In genomic region chr1:11796036-11796828, GRCh38 we compare ENCODE assay signal across 1 cellular context.
TF ChIP-seq lines count a peak whose summit lies in the region.

No MANE protein-coding gene starts in this region.

TF ChIP-seq in GM12878, 131 proteins besides CTCF, POLR2A, EP300 and RAD21:
- TF ChIP-seq SPI1 (IDR thresholded peaks at IDR 0.05; ENCODE audit: borderline replicate concordance, insufficient read depth, low read depth, low read length) (no peak), SREBF1 (IDR thresholded peaks at IDR 0.05; ENCODE audit: low read length) (no peak), IKZF1 (conservative IDR thresholded peaks at IDR 0.05) (0 out of 2 replicates have a peak, but pooled peaks have one; percentile 17), MLLT1 (IDR thresholded peaks at IDR 0.05) (no peak), CBX5 (IDR thresholded peaks at IDR 0.05; ENCODE audit: low read depth) (no peak), EGR1 (IDR thresholded peaks at IDR 0.05; ENCODE audit: borderline replicate concordance in 1 of 2, low read depth in 2 of 2, low read length in 2 of 2) (0 out of 3 replicates have a peak, but pooled peaks of 1 of the 2 experiments have one; percentile 48), NFIC (IDR thresholded peaks at IDR 0.05; ENCODE audit: low read depth, low read length) (no peak), E2F4 (IDR thresholded peaks at IDR 0.05; ENCODE audit: low read depth, low read length) (no peak)
